Comparison of ENCODE assay signal across 9 cellular contexts in genomic region chr1:15410884-15411245, GRCh38. TPM values are rescaled to one million over a fixed set of nuclear protein-coding genes. Genes with fewer than 3 reads are reported as not detected.
DNase-seq lines count a peak whose midpoint lies in the region; ATAC-seq and TF ChIP-seq lines count a peak whose summit lies in the region.
"Had no signal": no experiment of that assay in that cellular context is flagged by ENCODE, and none has a peak within 500 bp of the region (broad histone marks: within the 10 kb centered on the region; RNA-seq: fewer than 3 reads in every experiment).

No MANE protein-coding gene starts in this region.

- peaks cover 64% of the 10 kb centered on the region for H3K36me3 Mint-ChIP-seq in dendritic cell treated with granulocyte-macrophage colony-stimulating factor and Interleukin-4, amounts not matched to agents 40 ng/mL and 50 ng/mL, for 4 days (ENCODE audit: low read depth)
- H3K36me3 Mint-ChIP-seq in nephron (ENCODE audit: low read depth) = no peaks in the 10 kb centered on the region

- H3K4me2 ChIP-seq in BLaER1 treated with 17β-estradiol and CSF1 and Interleukin-3, amounts not matched to agents 10 nM and 100 nM = peak overlapping the region; percentile 94 to 99 (median 99)

- TF ChIP-seq CTCF in LNCaP clone FGC (IDR thresholded peaks at IDR 0.05; ENCODE audit: control insufficient read depth, extremely low read depth, insufficient read depth) = no peak
- no peak for TF ChIP-seq CTCF in nephron (IDR thresholded peaks at IDR 0.05; ENCODE audit: unreplicated experiment in 3 of 3)

- H3K27me3 Mint-ChIP-seq in dendritic cell treated with granulocyte-macrophage colony-stimulating factor and Interleukin-4, amounts not matched to agents 40 ng/mL and 50 ng/mL, for 4 days = peaks cover 16% of the 10 kb centered on the region
- peaks cover 36% of the 10 kb centered on the region for H3K27me3 Mint-ChIP-seq in nephron (ENCODE audit: low read depth)

- intact Hi-C loops in dendritic cell treated with granulocyte-macrophage colony-stimulating factor and Interleukin-4, amounts not matched to agents 40 ng/mL and 50 ng/mL, for 4 days (cut with micrococcal nuclease) = no loop called here
- intact Hi-C loops in posterior vena cava (cut with DNase I) = no loop called here

- H4K20me1 ChIP-seq in BLaER1 treated with 17β-estradiol and CSF1 and Interleukin-3, amounts not matched to agents 10 nM and 100 nM = peaks cover 34 to 51% (median 41%) of the 10 kb centered on the region in 11 experiments; a peak in 21 of 22 replicates

- DNase-seq in LNCaP clone FGC (ENCODE audit: low read depth) (no peak), posterior vena cava (ENCODE audit: low spot score) (no peak), NCI-H1417 treated with DMSO at 0.1 percent for 48 hours (lab: John Stamatoyannopoulos, UW) (no peak), cerebellar nuclear complex (lab: John Stamatoyannopoulos, UW) (no peak)

- H3K4me3 ChIP-seq in BLaER1 treated with 17β-estradiol and CSF1 and Interleukin-3, amounts not matched to agents 10 nM and 100 nM = peak overlapping the region; percentile 73 to 99 (median 94)
- peak overlapping the region; percentile 65 for H3K4me3 ChIP-seq in LNCaP clone FGC (ENCODE audit: low read depth, low read length)

- H3K27ac Mint-ChIP-seq in dendritic cell treated with granulocyte-macrophage colony-stimulating factor and Interleukin-4, amounts not matched to agents 40 ng/mL and 50 ng/mL, for 4 days = peak overlapping the region; percentile 97
- H3K27ac Mint-ChIP-seq in nephron = no peak overlapping the region

- peak overlapping the region; percentile 91 to 100 (median 97) for H3K9ac ChIP-seq in BLaER1 treated with 17β-estradiol and CSF1 and Interleukin-3, amounts not matched to agents 10 nM and 100 nM

- peaks cover 36 to 49% (median 47%) of the 10 kb centered on the region in 10 experiments for H3K4me1 ChIP-seq in BLaER1 treated with 17β-estradiol and CSF1 and Interleukin-3, amounts not matched to agents 10 nM and 100 nM

- no peaks in the 10 kb centered on the region for H3K9me3 Mint-ChIP-seq in dendritic cell treated with granulocyte-macrophage colony-stimulating factor and Interleukin-4, amounts not matched to agents 40 ng/mL and 50 ng/mL, for 4 days
- no peaks in the 10 kb centered on the region for H3K9me3 Mint-ChIP-seq in nephron

- ATAC-seq in GM21717 (IDR thresholded peaks at IDR 0.05; ENCODE audit: unreplicated experiment) = no peak

- H3K27ac ChIP-seq in BLaER1 treated with 17β-estradiol and CSF1 and Interleukin-3, amounts not matched to agents 10 nM and 100 nM = peak overlapping the region; percentile 83 to 99 (median 93)

- H3K4me3 Mint-ChIP-seq in dendritic cell treated with granulocyte-macrophage colony-stimulating factor and Interleukin-4, amounts not matched to agents 40 ng/mL and 50 ng/mL, for 4 days = peak overlapping the region; percentile 95
- H3K4me3 Mint-ChIP-seq in nephron = peak overlapping the region; percentile 92 to 94 (median 92)

- no peaks in the 10 kb centered on the region for H3K9me3 ChIP-seq in BLaER1 treated with 17β-estradiol and CSF1 and Interleukin-3, amounts not matched to agents 10 nM and 100 nM (replicated peaks in 1 of 11)

- peaks cover 23 to 41% (median 38%) of the 10 kb centered on the region in 11 experiments for H3K36me3 ChIP-seq in BLaER1 treated with 17β-estradiol and CSF1 and Interleukin-3, amounts not matched to agents 10 nM and 100 nM

- peaks cover 50% of the 10 kb centered on the region for H3K4me1 Mint-ChIP-seq in dendritic cell treated with granulocyte-macrophage colony-stimulating factor and Interleukin-4, amounts not matched to agents 40 ng/mL and 50 ng/mL, for 4 days (ENCODE audit: low read depth)
- H3K4me1 Mint-ChIP-seq in nephron = peaks cover 33% of the 10 kb centered on the region

- peaks cover 0 to 17% (median 8%) of the 10 kb centered on the region in 11 experiments; a peak in 8 of 22 replicates for H3K27me3 ChIP-seq in BLaER1 treated with 17β-estradiol and CSF1 and Interleukin-3, amounts not matched to agents 10 nM and 100 nM

RNA-seq across cellular contexts. Expression of gene EFHD2, which starts 1.2 kb away (rescaled TPM):
- total RNA-seq in posterior vena cava = 10 to 100 TPM; 33.4 to 39.8 TPM

RNA-seq across cellular contexts. Expression of gene CTRC, which starts 27.4 kb away (rescaled TPM):
- 1 to 10 TPM in 1 of 2 donors, not detected in 1; 1.8 TPM for total RNA-seq in posterior vena cava
- total RNA-seq: activated CD8-positive, alpha-beta memory T cell treated with anti-CD3 and anti-CD28 coated beads for 36 hours had no signal

RNA-seq across cellular contexts. Expression of gene CELA2A, which starts 45.7 kb away (rescaled TPM):
- 1 to 10 TPM in 1 of 2 donors, not detected in 1; 1.6 TPM for total RNA-seq in posterior vena cava
- total RNA-seq: activated CD8-positive, alpha-beta memory T cell treated with anti-CD3 and anti-CD28 coated beads for 36 hours had no signal
